ENCODE assay signal across 1 cellular context in the genomic region with DNA sequence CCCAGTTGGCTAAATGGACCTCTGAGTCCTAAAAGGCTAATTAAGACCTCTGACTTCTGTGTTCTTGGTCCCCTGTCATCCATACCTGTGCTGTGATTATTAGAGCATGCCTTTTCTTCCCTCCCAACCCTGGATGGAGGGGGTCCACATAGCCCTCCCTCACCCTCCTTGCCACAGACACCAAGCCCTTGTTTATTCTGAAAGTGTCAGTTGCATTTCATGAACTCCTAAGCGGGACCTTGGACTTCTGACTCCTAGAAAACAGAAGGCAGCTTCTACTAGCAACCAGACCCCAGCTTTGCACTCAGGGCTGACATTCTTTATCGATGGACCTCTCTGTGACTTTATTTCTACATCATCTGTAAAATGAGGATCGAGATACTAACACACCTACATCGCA.
TF ChIP-seq lines count a peak whose summit lies in the region.

No MANE protein-coding gene starts in this region.

TF ChIP-seq in neural cell, 6 proteins besides CTCF, POLR2A, EP300 and RAD21:
- TF ChIP-seq MXI1 (conservative IDR thresholded peaks at IDR 0.05; ENCODE audit: poor library complexity, severe bottlenecking) (no peak), TAF1 (IDR thresholded peaks at IDR 0.05; ENCODE audit: low read depth) (no peak), SMC3 (conservative IDR thresholded peaks at IDR 0.05; ENCODE audit: poor library complexity) (no peak), POLR2AphosphoS5 (IDR thresholded peaks at IDR 0.05) (no peak), EZH2 (IDR thresholded peaks at IDR 0.05; ENCODE audit: borderline replicate concordance, insufficient read depth, low read length, poor library complexity, severe bottlenecking) (no peak)
- TF ChIP-seq, protein P1, sequence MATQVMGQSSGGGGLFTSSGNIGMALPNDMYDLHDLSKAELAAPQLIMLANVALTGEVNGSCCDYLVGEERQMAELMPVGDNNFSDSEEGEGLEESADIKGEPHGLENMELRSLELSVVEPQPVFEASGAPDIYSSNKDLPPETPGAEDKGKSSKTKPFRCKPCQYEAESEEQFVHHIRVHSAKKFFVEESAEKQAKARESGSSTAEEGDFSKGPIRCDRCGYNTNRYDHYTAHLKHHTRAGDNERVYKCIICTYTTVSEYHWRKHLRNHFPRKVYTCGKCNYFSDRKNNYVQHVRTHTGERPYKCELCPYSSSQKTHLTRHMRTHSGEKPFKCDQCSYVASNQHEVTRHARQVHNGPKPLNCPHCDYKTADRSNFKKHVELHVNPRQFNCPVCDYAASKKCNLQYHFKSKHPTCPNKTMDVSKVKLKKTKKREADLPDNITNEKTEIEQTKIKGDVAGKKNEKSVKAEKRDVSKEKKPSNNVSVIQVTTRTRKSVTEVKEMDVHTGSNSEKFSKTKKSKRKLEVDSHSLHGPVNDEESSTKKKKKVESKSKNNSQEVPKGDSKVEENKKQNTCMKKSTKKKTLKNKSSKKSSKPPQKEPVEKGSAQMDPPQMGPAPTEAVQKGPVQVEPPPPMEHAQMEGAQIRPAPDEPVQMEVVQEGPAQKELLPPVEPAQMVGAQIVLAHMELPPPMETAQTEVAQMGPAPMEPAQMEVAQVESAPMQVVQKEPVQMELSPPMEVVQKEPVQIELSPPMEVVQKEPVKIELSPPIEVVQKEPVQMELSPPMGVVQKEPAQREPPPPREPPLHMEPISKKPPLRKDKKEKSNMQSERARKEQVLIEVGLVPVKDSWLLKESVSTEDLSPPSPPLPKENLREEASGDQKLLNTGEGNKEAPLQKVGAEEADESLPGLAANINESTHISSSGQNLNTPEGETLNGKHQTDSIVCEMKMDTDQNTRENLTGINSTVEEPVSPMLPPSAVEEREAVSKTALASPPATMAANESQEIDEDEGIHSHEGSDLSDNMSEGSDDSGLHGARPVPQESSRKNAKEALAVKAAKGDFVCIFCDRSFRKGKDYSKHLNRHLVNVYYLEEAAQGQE (IDR thresholded peaks at IDR 0.05; ENCODE audit: borderline replicate concordance) = no peak
TF ChIP-seq in neural cell: peak in this region for 0.
